In the genomic region with DNA sequence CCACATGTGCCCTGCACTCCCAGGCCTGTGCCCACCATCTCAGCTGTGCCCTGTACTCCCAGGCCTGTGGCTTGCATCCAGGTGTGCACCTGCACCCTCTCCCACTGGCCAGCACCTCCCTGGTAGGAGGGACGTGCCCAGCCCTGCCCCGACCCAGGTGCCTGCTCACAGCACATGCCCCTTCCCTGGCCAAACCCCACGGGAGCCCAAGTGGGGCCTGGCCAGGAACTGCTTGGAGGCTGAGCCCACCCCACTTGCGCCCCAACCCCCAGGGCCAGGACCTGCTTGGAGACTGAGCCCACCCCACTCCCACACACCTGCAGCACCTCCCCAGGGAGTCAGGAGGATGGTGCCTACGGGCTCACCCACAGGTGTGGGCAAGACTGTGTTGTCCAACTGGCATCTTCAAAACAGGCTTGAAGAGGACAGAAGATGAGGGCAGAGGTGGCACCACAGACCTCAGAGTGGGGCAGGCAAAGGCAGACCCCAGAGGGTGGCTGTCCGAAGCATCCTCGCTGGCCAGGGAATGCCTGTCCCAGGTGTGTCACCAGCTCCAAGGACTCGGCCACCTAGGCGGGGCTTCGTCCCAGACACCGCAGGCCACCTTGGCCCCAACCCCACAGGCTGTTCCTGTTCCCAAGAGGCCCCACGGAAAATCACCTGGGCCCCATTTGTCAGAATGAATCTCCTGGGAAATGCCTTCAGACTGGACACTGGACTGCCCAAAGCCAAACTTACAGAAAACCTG, we compare ENCODE assay signal across 15 cellular contexts. TPM values are rescaled to one million over a fixed set of nuclear protein-coding genes. Genes with fewer than 3 reads are reported as not detected.
DNase-seq lines count a peak whose midpoint lies in the region; ATAC-seq and TF ChIP-seq lines count a peak whose summit lies in the region.
"Had no signal": no experiment of that assay in that cellular context is flagged by ENCODE, and none has a peak within 500 bp of the region (broad histone marks: within the 10 kb centered on the region; RNA-seq: fewer than 3 reads in every experiment).

No MANE protein-coding gene starts in this region.

- ATAC-seq in sciatic nerve = no peak
- ATAC-seq: A549 had no signal

- in situ Hi-C loops in GM13976 (cut with MboI; ENCODE audit: low sequenced_read_pairs, unreplicated experiment) = no loop called here

- peaks cover 0 to 3% (median 0%) of the 10 kb centered on the region in 4 donors for H3K4me1 ChIP-seq in Peyer's patch
- H3K4me1 ChIP-seq: A549, adrenal gland had no signal

- POLR2A ChIA-PET in HEK293T (lab: Yijun Ruan, JAX) = no interaction called here

- CTCF ChIA-PET in HEK293T (lab: Yijun Ruan, JAX) = no interaction called here

- H3K27ac ChIP-seq in Peyer's patch = no peak overlapping the region
- H3K27ac ChIP-seq: A549, adrenal gland, SK-N-MC had no signal

- H3K9me3 ChIP-seq in Peyer's patch = no peaks in the 10 kb centered on the region
- H3K9me3 ChIP-seq: A549, adrenal gland had no signal

- no peak for TF ChIP-seq POLR2A in Peyer's patch (IDR thresholded peaks at IDR 0.05)

- peak; percentile 8 for DNase-seq in activated CD4-positive, alpha-beta T cell treated with anti-CD3 and anti-CD28 coated beads for 1 hour
- DNase-seq in activated CD4-positive, alpha-beta T cell treated with anti-CD3 and anti-CD28 coated beads for 4 hours = no peak
- peak; percentile 39 for DNase-seq in GM13976 (ENCODE audit: low spot score)
- DNase-seq in epidermal melanocyte (ENCODE audit: insufficient read length, low spot score) = peak; percentile 22
- DNase-seq in sciatic nerve (ENCODE audit: low spot score) = peak; percentile 56
- no peak for DNase-seq in Peyer's patch
- no peak for DNase-seq in activated naive CD4-positive, alpha-beta T cell (lab: John Stamatoyannopoulos, UW)
- no peak for DNase-seq in HEK293T (ENCODE audit: extremely low spot score)
- DNase-seq: CD8-positive, alpha-beta memory T cell; NCI-H187; NCI-H524 treated with DMSO at 0.1 percent for 48 hours; OCI-M1 had no signal

- TF ChIP-seq CTCF in GM13976 (IDR thresholded peaks at IDR 0.05; ENCODE audit: borderline replicate concordance, control extremely low read depth, extremely low read depth, insufficient read depth, missing control alignments) (no peak), Peyer's patch (IDR thresholded peaks at IDR 0.05) (no peak)

- H3K27me3 ChIP-seq in Peyer's patch = no peaks in the 10 kb centered on the region

- no peak overlapping the region for H3K4me3 ChIP-seq in Peyer's patch
- H3K4me3 ChIP-seq: A549, adrenal gland, SK-N-MC had no signal

- intact Hi-C loops in sciatic nerve (cut with DNase I) = no loop called here

- no peaks in the 10 kb centered on the region for H3K36me3 ChIP-seq in Peyer's patch
- H3K36me3 ChIP-seq: adrenal gland had no signal

TF ChIP-seq in HEK293T, 16 proteins besides CTCF, POLR2A, EP300 and RAD21:
- TF ChIP-seq LEF1 (IDR thresholded peaks at IDR 0.05; ENCODE audit: borderline replicate concordance) (no peak), FOXM1 (IDR thresholded peaks at IDR 0.05; ENCODE audit: borderline replicate concordance) (no peak), SP1 (IDR thresholded peaks at IDR 0.05) (no peak), HDGF (IDR thresholded peaks at IDR 0.05; ENCODE audit: borderline replicate concordance) (no peak), FOXA1 (IDR thresholded peaks at IDR 0.05) (no peak), FOXK2 (IDR thresholded peaks at IDR 0.05) (no peak), PKNOX1 (IDR thresholded peaks at IDR 0.05) (no peak), NFRKB (IDR thresholded peaks at IDR 0.05) (no peak), L3MBTL2 (conservative IDR thresholded peaks at IDR 0.05) (no peak), ZNF384 (IDR thresholded peaks at IDR 0.05) (no peak), BHLHE40 (IDR thresholded peaks at IDR 0.05; ENCODE audit: borderline replicate concordance) (no peak)
TF ChIP-seq in HEK293T: peak in this region for 0.

RNA-seq across cellular contexts. Expression of gene ZDHHC11B, which starts 10.8 kb away (rescaled TPM):
- total RNA-seq in sciatic nerve (1.9 TPM), Peyer's patch (10 to 100 TPM in 3 of 4 donors, 1 to 10 TPM in 1; 4.6 to 52.0 (median 28.6) TPM)

Comparison
In these comparisons a context has a peak if more than half of its experiments do, and no peak if none do; other contexts are left out.
1. DNase-seq: peak in activated CD4-positive, alpha-beta T cell treated with anti-CD3 and anti-CD28 coated beads for 1 hour (single experiment), GM13976 (single experiment), epidermal melanocyte (single experiment) and sciatic nerve (single experiment); none in activated CD4-positive, alpha-beta T cell treated with anti-CD3 and anti-CD28 coated beads for 4 hours (0 of 2), Peyer's patch (0 of 3), activated naive CD4-positive, alpha-beta T cell (0 of 4) and HEK293T (single experiment).